In the genomic region with DNA sequence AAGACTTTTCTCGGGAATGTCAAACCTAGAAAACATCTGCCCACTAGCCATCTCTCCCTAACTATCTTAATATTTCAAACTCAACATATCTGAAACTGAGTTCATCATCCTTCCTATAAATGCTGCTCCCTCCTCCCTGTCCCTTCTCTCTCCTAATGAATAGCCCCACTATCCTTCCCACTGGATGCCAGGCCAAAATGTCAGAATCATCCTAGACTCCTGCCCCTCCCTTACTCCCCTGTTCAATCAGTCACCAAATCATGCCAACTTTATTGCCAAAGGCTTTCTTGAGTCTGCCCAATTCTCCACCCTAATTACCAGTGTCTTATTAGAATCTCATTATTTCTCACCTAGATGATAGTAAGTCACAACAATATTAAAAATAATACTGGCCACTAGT, we compare ENCODE assay signal across 33 cellular contexts. TPM values are rescaled to one million over a fixed set of nuclear protein-coding genes. Genes with fewer than 3 reads are reported as not detected.
"Had no signal": no experiment of that assay in that cellular context is flagged by ENCODE, and none has a peak within 500 bp of the region (broad histone marks: within the 10 kb centered on the region; RNA-seq: fewer than 3 reads in every experiment).

No MANE protein-coding gene starts in this region.

- H3K27ac Mint-ChIP-seq: activated CD4-positive, alpha-beta memory T cell treated with anti-CD3 and anti-CD28 coated beads for 36 hours; activated CD8-positive, alpha-beta memory T cell treated with anti-CD3 and anti-CD28 coated beads, Interleukin-2, amount 10 ng/mL, durations not matched to agents 7 days and 5 days; activated CD8-positive, alpha-beta T cell treated with anti-CD3 and anti-CD28 coated beads, Interleukin-2, amount 10 ng/mL, durations not matched to agents 7 days and 5 days; activated naive CD4-positive, alpha-beta T cell treated with anti-CD3 and anti-CD28 coated beads, Interleukin-2, amount 10 ng/mL, durations not matched to agents 7 days and 5 days; activated naive CD4-positive, alpha-beta T cell treated with anti-CD3 and anti-CD28 coated beads, Interleukin-2, amount 50 U/mL, for 72 hours; activated naive CD8-positive, alpha-beta T cell treated with anti-CD3 and anti-CD28 coated beads, Interleukin-2, amount 10 ng/mL, durations not matched to agents 7 days and 5 days; activated T-helper 1 cell treated with anti-CD3 and anti-CD28 coated beads, Interleukin-12 subunit alpha, Interleukin-12 subunit beta, Interleukin-2, Interleukin-4 antibody, amounts not matched to agents 30 ng/mL and 10 ng/mL and 1 ng/mL, durations not matched to agents 14 hours and 24 hours and 36 hours; activated T-helper 2 cell treated with anti-CD3 and anti-CD28 coated beads, Interferon-gamma antibody, Interleukin-2, Interleukin-4, amounts not matched to agents 10 μg/mL and 5 μg/mL and 100 μg/mL, durations not matched to agents 14 hours and 24 hours and 36 hours; brain; dendritic cell treated with granulocyte-macrophage colony-stimulating factor and Interleukin-4, amounts not matched to agents 40 ng/mL and 50 ng/mL, for 4 days; endodermal cell; WTC11 had no signal

- H3K27me3 ChIP-seq: ascending aorta, breast epithelium had no signal

- H3K36me3 ChIP-seq: ascending aorta, breast epithelium, cardiac muscle cell, esophagus squamous epithelium had no signal

- H3K27ac ChIP-seq: ascending aorta, breast epithelium, cardiac muscle cell, coronary artery, dorsolateral prefrontal cortex, esophagus squamous epithelium had no signal

- ATAC-seq: activated CD8-positive, alpha-beta memory T cell treated with anti-CD3 and anti-CD28 coated beads, Interleukin-2, amount 10 ng/mL, durations not matched to agents 7 days and 5 days; activated CD8-positive, alpha-beta T cell treated with anti-CD3 and anti-CD28 coated beads, Interleukin-2, amount 10 ng/mL, durations not matched to agents 7 days and 5 days; activated naive CD4-positive, alpha-beta T cell treated with anti-CD3 and anti-CD28 coated beads, Interleukin-2, amount 50 U/mL, for 72 hours; WTC11 had no signal

- H3K4me1 Mint-ChIP-seq: activated CD8-positive, alpha-beta memory T cell treated with anti-CD3 and anti-CD28 coated beads, Interleukin-2, amount 10 ng/mL, durations not matched to agents 7 days and 5 days; activated naive CD4-positive, alpha-beta T cell treated with anti-CD3 and anti-CD28 coated beads, Interleukin-2, amount 10 ng/mL, durations not matched to agents 7 days and 5 days; activated naive CD8-positive, alpha-beta T cell treated with anti-CD3 and anti-CD28 coated beads, Interleukin-2, amount 10 ng/mL, durations not matched to agents 7 days and 5 days had no signal

- H3K9me3 ChIP-seq: ascending aorta, breast epithelium, esophagus squamous epithelium had no signal

- H3K36me3 Mint-ChIP-seq: activated CD4-positive, alpha-beta memory T cell treated with anti-CD3 and anti-CD28 coated beads for 36 hours; activated CD8-positive, alpha-beta memory T cell treated with anti-CD3 and anti-CD28 coated beads, Interleukin-2, amount 10 ng/mL, durations not matched to agents 7 days and 5 days; activated naive CD4-positive, alpha-beta T cell treated with anti-CD3 and anti-CD28 coated beads, Interleukin-2, amount 10 ng/mL, durations not matched to agents 7 days and 5 days; activated naive CD4-positive, alpha-beta T cell treated with anti-CD3 and anti-CD28 coated beads, Interleukin-2, amount 50 U/mL, for 72 hours; activated naive CD8-positive, alpha-beta T cell treated with anti-CD3 and anti-CD28 coated beads, Interleukin-2, amount 10 ng/mL, durations not matched to agents 7 days and 5 days; brain; WTC11 had no signal

- DNase-seq: activated CD4-positive, alpha-beta memory T cell treated with anti-CD3 and anti-CD28 coated beads for 36 hours; activated CD4-positive, alpha-beta T cell treated with anti-CD3 and anti-CD28 coated beads for 1 hour; activated CD4-positive, alpha-beta T cell treated with anti-CD3 and anti-CD28 coated beads for 4 hours; activated CD4-positive, alpha-beta T cell treated with anti-CD3 and anti-CD28 coated beads, Interleukin-2, amount 50 U/mL, for 1 hour; activated CD8-positive, alpha-beta memory T cell treated with anti-CD3 and anti-CD28 coated beads, Interleukin-2, amount 10 ng/mL, durations not matched to agents 7 days and 5 days; activated CD8-positive, alpha-beta memory T cell treated with anti-CD3 and anti-CD28 coated beads, Interleukin-2, amount 50 U/mL, for 4 hours; activated CD8-positive, alpha-beta T cell treated with anti-CD3 and anti-CD28 coated beads, Interleukin-2, amount 10 ng/mL, durations not matched to agents 7 days and 5 days; activated effector memory CD4-positive, alpha-beta T cell treated with anti-CD3 and anti-CD28 coated beads, Interleukin-2, amount 50 U/mL, for 16 hours; activated naive CD4-positive, alpha-beta T cell treated with anti-CD3 and anti-CD28 coated beads, Interleukin-2, amount 10 ng/mL, durations not matched to agents 7 days and 5 days; activated naive CD8-positive, alpha-beta T cell treated with anti-CD3 and anti-CD28 coated beads, Interleukin-2, amount 10 ng/mL, durations not matched to agents 7 days and 5 days; activated T-cell treated with anti-CD3 and anti-CD28 coated beads, Interleukin-2, amount 50 U/mL, for 1 hour; activated T-cell treated with anti-CD3 and anti-CD28 coated beads, Interleukin-2, amount 50 U/mL, for 48 hours; central memory CD4-positive, alpha-beta T cell; cerebellar nuclear complex; dorsolateral prefrontal cortex; effector memory CD4-positive, alpha-beta T cell; erythroblast; esophagus squamous epithelium; head of caudate nucleus; T-helper 2 cell had no signal

- H3K4me1 ChIP-seq: ascending aorta, breast epithelium, esophagus squamous epithelium had no signal

- H3K4me3 ChIP-seq: ascending aorta, breast epithelium, cardiac muscle cell, coronary artery, dorsolateral prefrontal cortex, esophagus squamous epithelium had no signal

- H3K9me3 Mint-ChIP-seq: activated CD4-positive, alpha-beta memory T cell treated with anti-CD3 and anti-CD28 coated beads for 36 hours; activated naive CD4-positive, alpha-beta T cell treated with anti-CD3 and anti-CD28 coated beads, Interleukin-2, amount 10 ng/mL, durations not matched to agents 7 days and 5 days; activated naive CD4-positive, alpha-beta T cell treated with anti-CD3 and anti-CD28 coated beads, Interleukin-2, amount 50 U/mL, for 72 hours; activated naive CD8-positive, alpha-beta T cell treated with anti-CD3 and anti-CD28 coated beads, Interleukin-2, amount 10 ng/mL, durations not matched to agents 7 days and 5 days; activated T-helper 1 cell treated with anti-CD3 and anti-CD28 coated beads, Interleukin-12 subunit alpha, Interleukin-12 subunit beta, Interleukin-2, Interleukin-4 antibody, amounts not matched to agents 30 ng/mL and 10 ng/mL and 1 ng/mL, durations not matched to agents 14 hours and 24 hours and 36 hours; activated T-helper 2 cell treated with anti-CD3 and anti-CD28 coated beads, Interferon-gamma antibody, Interleukin-2, Interleukin-4, amounts not matched to agents 10 μg/mL and 5 μg/mL and 100 μg/mL, durations not matched to agents 14 hours and 24 hours and 36 hours; dendritic cell treated with granulocyte-macrophage colony-stimulating factor and Interleukin-4, amounts not matched to agents 40 ng/mL and 50 ng/mL, for 4 days; endodermal cell; WTC11 had no signal

- H3K4me3 Mint-ChIP-seq: activated CD4-positive, alpha-beta memory T cell treated with anti-CD3 and anti-CD28 coated beads for 36 hours; activated CD8-positive, alpha-beta memory T cell treated with anti-CD3 and anti-CD28 coated beads, Interleukin-2, amount 10 ng/mL, durations not matched to agents 7 days and 5 days; activated CD8-positive, alpha-beta T cell treated with anti-CD3 and anti-CD28 coated beads, Interleukin-2, amount 10 ng/mL, durations not matched to agents 7 days and 5 days; activated naive CD4-positive, alpha-beta T cell treated with anti-CD3 and anti-CD28 coated beads, Interleukin-2, amount 10 ng/mL, durations not matched to agents 7 days and 5 days; activated naive CD8-positive, alpha-beta T cell treated with anti-CD3 and anti-CD28 coated beads, Interleukin-2, amount 10 ng/mL, durations not matched to agents 7 days and 5 days; activated T-helper 1 cell treated with anti-CD3 and anti-CD28 coated beads, Interleukin-12 subunit alpha, Interleukin-12 subunit beta, Interleukin-2, Interleukin-4 antibody, amounts not matched to agents 30 ng/mL and 10 ng/mL and 1 ng/mL, durations not matched to agents 14 hours and 24 hours and 36 hours; brain; dendritic cell treated with granulocyte-macrophage colony-stimulating factor and Interleukin-4, amounts not matched to agents 40 ng/mL and 50 ng/mL, for 4 days; endodermal cell; WTC11 had no signal

RNA-seq across cellular contexts. Expression of a gene that starts 8.5 kb away (rescaled TPM):
- total RNA-seq: activated CD4-positive, alpha-beta memory T cell treated with anti-CD3 and anti-CD28 coated beads for 36 hours; activated CD8-positive, alpha-beta memory T cell treated with anti-CD3 and anti-CD28 coated beads for 36 hours; activated CD8-positive, alpha-beta memory T cell treated with anti-CD3 and anti-CD28 coated beads, Interleukin-2, amount 10 ng/mL, durations not matched to agents 7 days and 5 days; activated CD8-positive, alpha-beta T cell treated with anti-CD3 and anti-CD28 coated beads, Interleukin-2, amount 10 ng/mL, durations not matched to agents 7 days and 5 days; activated naive CD8-positive, alpha-beta T cell treated with anti-CD3 and anti-CD28 coated beads, Interleukin-2, amount 10 ng/mL, durations not matched to agents 7 days and 5 days; activated T-helper 1 cell treated with anti-CD3 and anti-CD28 coated beads, Interleukin-12 subunit alpha, Interleukin-12 subunit beta, Interleukin-2, Interleukin-4 antibody, amounts not matched to agents 30 ng/mL and 10 ng/mL and 1 ng/mL, durations not matched to agents 14 hours and 24 hours and 36 hours; activated T-helper 2 cell treated with anti-CD3 and anti-CD28 coated beads, Interferon-gamma antibody, Interleukin-2, Interleukin-4, amounts not matched to agents 10 μg/mL and 5 μg/mL and 100 μg/mL, durations not matched to agents 14 hours and 24 hours and 36 hours; ascending aorta; T-helper 1 cell treated with Interleukin-12 subunit alpha and Interleukin-12 subunit beta and Interleukin-4 antibody, amounts not matched to agents 30 ng/mL and 1 ng/mL, for 36 hours had no signal
